ENCODE assay signal across 16 cellular contexts in genomic region chr15:50463423-50464358, GRCh38. TPM values are rescaled to one million over a fixed set of nuclear protein-coding genes. Genes with fewer than 3 reads are reported as not detected.
DNase-seq lines count a peak whose midpoint lies in the region; ATAC-seq and TF ChIP-seq lines count a peak whose summit lies in the region.
"Had no signal": no experiment of that assay in that cellular context is flagged by ENCODE, and none has a peak within 500 bp of the region (broad histone marks: within the 10 kb centered on the region; RNA-seq: fewer than 3 reads in every experiment).

No MANE protein-coding gene starts in this region.

- DNase-seq in DMS 273 (lab: John Stamatoyannopoulos, UW; ENCODE audit: unreplicated experiment) (peak; percentile 31), DMS 273 treated with DMSO at 0.1 percent for 48 hours (lab: John Stamatoyannopoulos, UW) (no peak), activated B cell treated with CpG ODN at 0.5 μM for 24 hours (no peak), fibroblast of peridontal ligament (ENCODE audit: extremely low read depth) (peak; percentile 78), colonic mucosa (no peak), body of pancreas (no peak)
- DNase-seq: 8988T; activated CD4-positive, alpha-beta T cell treated with anti-CD3 and anti-CD28 coated beads for 1 hour; kidney glomerular epithelial cell; NCI-H510A treated with DMSO at 0.1 percent for 48 hours; posterior cingulate gyrus; SJCRH30; transverse colon had no signal

- no peak overlapping the region for H3K4me3 Mint-ChIP-seq in activated B cell treated with CpG ODN at 0.5 μM for 24 hours
- H3K4me3 Mint-ChIP-seq in stimulated activated memory B cell treated with anti-CD40 and anti-IgM and Interleukin-4, amounts not matched to agents 10 μg/mL and 1 μg/mL and 100 μg/mL, for 72 hours: no peak overlapping the region
- H3K4me3 Mint-ChIP-seq: activated naive CD8-positive, alpha-beta T cell had no signal

- intact Hi-C loops in activated B cell treated with CpG ODN at 0.5 μM for 24 hours (cut with micrococcal nuclease) (no loop called here), colonic mucosa (cut with DNase I) (no loop called here), body of pancreas (cut with DNase I) (no loop called here)

- ATAC-seq in activated B cell treated with CpG ODN at 0.5 μM for 24 hours (ENCODE audit: low read depth): no peak
- peak; percentile 76 for ATAC-seq in stimulated activated memory B cell treated with anti-CD40 and anti-IgM and Interleukin-4, amounts not matched to agents 10 μg/mL and 1 μg/mL and 100 μg/mL, for 72 hours
- ATAC-seq in GM18520 (IDR thresholded peaks at IDR 0.05; ENCODE audit: unreplicated experiment): no peak
- ATAC-seq in body of pancreas: no peak

- peak overlapping the region; percentile 30 for H3K27ac Mint-ChIP-seq in activated B cell treated with CpG ODN at 0.5 μM for 24 hours
- peak overlapping the region; percentile 78 for H3K27ac Mint-ChIP-seq in stimulated activated memory B cell treated with anti-CD40 and anti-IgM and Interleukin-4, amounts not matched to agents 10 μg/mL and 1 μg/mL and 100 μg/mL, for 72 hours

- H3K9ac ChIP-seq in colonic mucosa (ENCODE audit: low read depth in 2 of 2, low read length in 2 of 2): no peak overlapping the region

- no peaks in the 10 kb centered on the region for H3K27me3 Mint-ChIP-seq in activated B cell treated with CpG ODN at 0.5 μM for 24 hours
- H3K27me3 Mint-ChIP-seq in stimulated activated memory B cell treated with anti-CD40 and anti-IgM and Interleukin-4, amounts not matched to agents 10 μg/mL and 1 μg/mL and 100 μg/mL, for 72 hours: no peaks in the 10 kb centered on the region
- H3K27me3 Mint-ChIP-seq: activated naive CD8-positive, alpha-beta T cell had no signal

- H3K27ac ChIP-seq in colonic mucosa (no peak overlapping the region), body of pancreas (peak overlapping the region in 1 of 4 donors; percentile 49)
- H3K27ac ChIP-seq: SJCRH30, transverse colon had no signal

- H3K9me3 Mint-ChIP-seq in activated B cell treated with CpG ODN at 0.5 μM for 24 hours: no peaks in the 10 kb centered on the region
- no peaks in the 10 kb centered on the region for H3K9me3 Mint-ChIP-seq in stimulated activated memory B cell treated with anti-CD40 and anti-IgM and Interleukin-4, amounts not matched to agents 10 μg/mL and 1 μg/mL and 100 μg/mL, for 72 hours

- CTCF ChIA-PET in activated B cell treated with CpG ODN at 0.5 μM for 24 hours (lab: Charles Lee): no interaction called here

- POLR2A ChIA-PET in activated B cell treated with CpG ODN at 0.5 μM for 24 hours (lab: Charles Lee): interaction anchor here (0.6 kb wide), 2 partner anchors 71 to 1763 kb away, joined by 3 to 8 read pairs; no protein-coding TSS in a partner anchor

- peaks cover 4% of the 10 kb centered on the region for H3K4me1 Mint-ChIP-seq in activated B cell treated with CpG ODN at 0.5 μM for 24 hours
- peaks cover 28% of the 10 kb centered on the region for H3K4me1 Mint-ChIP-seq in stimulated activated memory B cell treated with anti-CD40 and anti-IgM and Interleukin-4, amounts not matched to agents 10 μg/mL and 1 μg/mL and 100 μg/mL, for 72 hours

- H3K36me3 Mint-ChIP-seq in activated B cell treated with CpG ODN at 0.5 μM for 24 hours (ENCODE audit: low read depth): peaks cover 74% of the 10 kb centered on the region
- H3K36me3 Mint-ChIP-seq in stimulated activated memory B cell treated with anti-CD40 and anti-IgM and Interleukin-4, amounts not matched to agents 10 μg/mL and 1 μg/mL and 100 μg/mL, for 72 hours: peaks cover 44% of the 10 kb centered on the region

- no peaks in the 10 kb centered on the region for H3K27me3 ChIP-seq in colonic mucosa
- H3K27me3 ChIP-seq in body of pancreas: no peaks in the 10 kb centered on the region
- H3K27me3 ChIP-seq: SJCRH30, transverse colon had no signal

- H3K36me3 ChIP-seq in colonic mucosa (peaks cover 5% of the 10 kb centered on the region), body of pancreas (replicated peaks in 1 of 2; ENCODE audit: insufficient read depth in 1 of 2, low read depth in 2 of 2) (peaks cover 6 to 8% of the 10 kb centered on the region in 2 donors)

- TF ChIP-seq CTCF in activated B cell treated with CpG ODN at 0.5 μM for 24 hours (IDR thresholded peaks at IDR 0.05) (no peak), colonic mucosa (IDR thresholded peaks at IDR 0.05) (no peak), body of pancreas (IDR thresholded peaks at IDR 0.05) (no peak)

- no peak for TF ChIP-seq POLR2A in body of pancreas (IDR thresholded peaks at IDR 0.05)

- H3K4me1 ChIP-seq in colonic mucosa (no peaks in the 10 kb centered on the region), body of pancreas (peaks cover 12% of the 10 kb centered on the region)
- H3K4me1 ChIP-seq: SJCRH30, transverse colon had no signal

- no peak overlapping the region for H3K4me3 ChIP-seq in colonic mucosa
- no peak overlapping the region for H3K4me3 ChIP-seq in body of pancreas
- H3K4me3 ChIP-seq: SJCRH30, transverse colon had no signal

- H3K9me3 ChIP-seq in colonic mucosa (no peaks in the 10 kb centered on the region), body of pancreas (no peaks in the 10 kb centered on the region)
- H3K9me3 ChIP-seq: SJCRH30, transverse colon had no signal

- WGBS in body of pancreas, 2 donors: 28 to 29% methylated on average over 2 of the region's 2 CpGs

RNA-seq across cellular contexts. Expression of gene USP8, which starts 39.5 kb away (rescaled TPM):
- total RNA-seq in activated B cell treated with CpG ODN at 0.5 μM for 24 hours: 71.3 and 78.3 TPM in 2 replicates
- 10 to 100 TPM; 54.4 to 98.9 TPM for total RNA-seq in colonic mucosa
- total RNA-seq in body of pancreas: 10 to 100 TPM; 32.4 to 34.6 TPM

Comparison
In these comparisons a context has a peak if more than half of its experiments do, and no peak if none do; other contexts are left out.
1. DNase-seq: peak in DMS 273 (single experiment) and fibroblast of peridontal ligament (single experiment); none in DMS 273 treated with DMSO at 0.1 percent for 48 hours (single experiment), activated B cell treated with CpG ODN at 0.5 μM for 24 hours (single experiment), colonic mucosa (single experiment) and body of pancreas (0 of 4).